ENCODE assay signal across 10 cellular contexts in genomic region chr1:167456500-167456899, GRCh38.
A peak's percentile ranks its signal among the peaks of the same experiment; 100 is the strongest.
DNase-seq lines count a peak whose midpoint lies in the region; ATAC-seq and TF ChIP-seq lines count a peak whose summit lies in the region.
"Had no signal": no experiment of that assay in that cellular context is flagged by ENCODE, and none has a peak within 500 bp of the region (broad histone marks: within the 10 kb centered on the region; RNA-seq: fewer than 3 reads in every experiment).

No MANE protein-coding gene starts in this region.

- no peaks in the 10 kb centered on the region for H3K27me3 Mint-ChIP-seq in activated T-cell treated with anti-CD3 and anti-CD28 coated beads, Interleukin-2, amount 50 U/mL, for 4 hours (ENCODE audit: low read depth)

- ATAC-seq in left ventricle myocardium superior (no peak), upper lobe of right lung (no peak), HG03469 (IDR thresholded peaks at IDR 0.05; ENCODE audit: unreplicated experiment) (no peak)
- ATAC-seq in activated T-cell treated with anti-CD3 and anti-CD28 coated beads, Interleukin-2, amount 50 U/mL, for 4 hours, result no peak

- no peaks in the 10 kb centered on the region for H3K9me3 Mint-ChIP-seq in activated T-cell treated with anti-CD3 and anti-CD28 coated beads, Interleukin-2, amount 50 U/mL, for 4 hours

- H3K4me3 Mint-ChIP-seq in activated T-cell treated with anti-CD3 and anti-CD28 coated beads, Interleukin-2, amount 50 U/mL, for 4 hours, result peak overlapping the region; percentile 81

- H3K4me1 ChIP-seq in right atrium auricular region, result no peaks in the 10 kb centered on the region
- H3K4me1 ChIP-seq in muscle layer of colon (ENCODE audit: insufficient read depth, low read length), result peaks cover 5% of the 10 kb centered on the region
- peaks cover 3% of the 10 kb centered on the region for H3K4me1 ChIP-seq in upper lobe of right lung

- no peaks in the 10 kb centered on the region for H3K27me3 ChIP-seq in right atrium auricular region
- no peaks in the 10 kb centered on the region for H3K27me3 ChIP-seq in muscle layer of colon (ENCODE audit: control insufficient read depth in 1 of 2, insufficient read depth in 2 of 2, low read length in 2 of 2)
- H3K27me3 ChIP-seq in upper lobe of right lung, result no peaks in the 10 kb centered on the region
- H3K27me3 ChIP-seq in WERI-Rb-1 (ENCODE audit: insufficient read depth, low read depth, severe bottlenecking), result no peaks in the 10 kb centered on the region

- H3K4me1 Mint-ChIP-seq in activated T-cell treated with anti-CD3 and anti-CD28 coated beads, Interleukin-2, amount 50 U/mL, for 4 hours (ENCODE audit: low read depth), result peaks cover 68% of the 10 kb centered on the region

- peaks cover 5% of the 10 kb centered on the region for H3K36me3 Mint-ChIP-seq in activated T-cell treated with anti-CD3 and anti-CD28 coated beads, Interleukin-2, amount 50 U/mL, for 4 hours (ENCODE audit: insufficient read depth)

- TF ChIP-seq CTCF in right atrium auricular region (IDR thresholded peaks at IDR 0.05) (no peak), upper lobe of right lung (IDR thresholded peaks at IDR 0.05) (no peak), WERI-Rb-1 (IDR thresholded peaks at IDR 0.05; ENCODE audit: low read depth, low read length) (no peak)

- H3K4me3 ChIP-seq in right atrium auricular region, result no peak overlapping the region
- H3K4me3 ChIP-seq in muscle layer of colon (ENCODE audit: low read depth in 1 of 2, low read length in 2 of 2), result no peak overlapping the region
- peak overlapping the region; percentile 90 for H3K4me3 ChIP-seq in upper lobe of right lung
- no peak overlapping the region for H3K4me3 ChIP-seq in WERI-Rb-1 (ENCODE audit: low read depth, low read length)

- no peaks in the 10 kb centered on the region for H3K9me3 ChIP-seq in right atrium auricular region
- no peaks in the 10 kb centered on the region for H3K9me3 ChIP-seq in muscle layer of colon (ENCODE audit: low read length)
- H3K9me3 ChIP-seq in upper lobe of right lung, result no peaks in the 10 kb centered on the region
- H3K9me3 ChIP-seq in WERI-Rb-1 (ENCODE audit: severe bottlenecking), result no peaks in the 10 kb centered on the region
- H3K9me3 ChIP-seq: SK-N-SH had no signal

- intact Hi-C loops in left ventricle myocardium superior (cut with micrococcal nuclease), result no loop called here
- intact Hi-C loops in upper lobe of right lung (cut with DNase I), result no loop called here

- DNase-seq in right atrium auricular region (ENCODE audit: low spot score), result no peak
- DNase-seq in left ventricle myocardium superior, result no peak
- no peak for DNase-seq in activated T-cell treated with anti-CD3 and anti-CD28 coated beads, Interleukin-2, amount 50 U/mL, for 4 hours
- DNase-seq in upper lobe of right lung, result no peak
- DNase-seq in HuH-7 (ENCODE audit: low spot score), result no peak
- no peak for DNase-seq in WERI-Rb-1
- DNase-seq: NCI-H2227 treated with DMSO at 0.1 percent for 48 hours had no signal

- H3K36me3 ChIP-seq in right atrium auricular region, result no peaks in the 10 kb centered on the region
- no peaks in the 10 kb centered on the region for H3K36me3 ChIP-seq in muscle layer of colon (ENCODE audit: insufficient read depth, low read length)
- H3K36me3 ChIP-seq in upper lobe of right lung, result no peaks in the 10 kb centered on the region
- H3K36me3 ChIP-seq in WERI-Rb-1, result no peaks in the 10 kb centered on the region

- H3K27ac ChIP-seq in right atrium auricular region, result peak overlapping the region; percentile 85 to 94
- H3K27ac ChIP-seq in muscle layer of colon (ENCODE audit: low read depth, low read length), result peak overlapping the region; percentile 86
- no peak overlapping the region for H3K27ac ChIP-seq in upper lobe of right lung
- no peak overlapping the region for H3K27ac ChIP-seq in WERI-Rb-1

- no peak overlapping the region for H3K9ac ChIP-seq in muscle layer of colon (ENCODE audit: low read length)
- H3K9ac ChIP-seq: SK-N-SH had no signal

Comparison
In these comparisons a context has a peak if more than half of its experiments do, and no peak if none do; other contexts are left out.
1. H3K27ac ChIP-seq: peak in right atrium auricular region (2 of 2) and muscle layer of colon (single experiment); none in upper lobe of right lung (single experiment) and WERI-Rb-1 (single experiment).